1 cellular context compared by ENCODE assay signal in the genomic region with DNA sequence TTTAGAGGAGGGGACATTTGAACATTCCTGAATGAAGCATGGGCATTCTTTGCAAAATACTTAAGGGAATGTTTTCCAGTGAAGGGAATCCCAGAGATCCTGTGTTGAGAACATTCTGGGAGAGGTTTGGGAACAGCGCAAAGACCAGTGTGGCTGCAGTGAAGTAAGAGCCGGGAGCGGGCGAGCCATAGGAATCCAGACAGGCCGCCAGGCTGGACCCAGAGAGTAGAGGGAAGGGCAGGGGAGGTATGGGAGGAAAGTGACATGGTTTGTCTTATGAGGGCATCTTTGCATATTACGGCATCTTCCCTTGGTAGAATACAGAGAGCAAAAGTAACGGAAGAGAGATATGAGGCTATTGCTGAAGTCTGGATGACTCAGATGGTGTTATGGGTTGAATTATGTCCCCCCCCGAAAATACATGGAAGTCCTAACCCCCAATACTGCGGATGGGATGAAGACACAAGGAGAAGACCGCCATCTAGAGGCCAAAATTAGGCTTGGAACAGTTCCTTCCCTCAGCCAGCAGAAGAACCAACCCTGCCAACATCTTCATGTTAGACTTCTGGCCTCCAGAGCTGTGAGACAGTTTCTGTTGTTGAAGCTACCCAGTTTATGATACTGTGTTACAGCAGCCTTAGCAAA.
TF ChIP-seq lines count a peak whose summit lies in the region.

No MANE protein-coding gene starts in this region.

TF ChIP-seq in Ishikawa, 13 proteins besides CTCF, POLR2A, EP300 and RAD21 (continued from another document):
- TF ChIP-seq TEAD4 (IDR thresholded peaks at IDR 0.05) (no peak), CREB1 (IDR thresholded peaks at IDR 0.05; ENCODE audit: low read depth) (no peak), NFIC (IDR thresholded peaks at IDR 0.05) (no peak), TAF1 (IDR thresholded peaks at IDR 0.05; ENCODE audit: low read depth) (no peak), YY1 (IDR thresholded peaks at IDR 0.05; ENCODE audit: low read depth) (no peak), EGR1 (IDR thresholded peaks at IDR 0.05) (no peak)
